In genomic region chr3:71498053-71498452, GRCh38 we compare ENCODE assay signal across 11 cellular contexts.
DNase-seq lines count a peak whose midpoint lies in the region; ATAC-seq and TF ChIP-seq lines count a peak whose summit lies in the region.
"Had no signal": no experiment of that assay in that cellular context is flagged by ENCODE, and none has a peak within 500 bp of the region (broad histone marks: within the 10 kb centered on the region; RNA-seq: fewer than 3 reads in every experiment).

No MANE protein-coding gene starts in this region.

- H3K27ac Mint-ChIP-seq in CD4-positive, CD25-positive, alpha-beta regulatory T cell = peak overlapping the region; percentile 96 to 99 (median 98)
- H3K27ac Mint-ChIP-seq in nephron progenitor cell = peak overlapping the region; percentile 96

- peaks cover 30 to 93% (median 75%) of the 10 kb centered on the region in 4 donors for H3K4me1 Mint-ChIP-seq in CD4-positive, CD25-positive, alpha-beta regulatory T cell
- peaks cover 55% of the 10 kb centered on the region for H3K4me1 Mint-ChIP-seq in nephron progenitor cell
- peaks cover 82% of the 10 kb centered on the region for H3K4me1 Mint-ChIP-seq in activated T-cell treated with anti-CD3 and anti-CD28 coated beads, Interleukin-2, amount 50 U/mL, for 4 hours (ENCODE audit: low read depth)

- H3K27me3 Mint-ChIP-seq in CD4-positive, CD25-positive, alpha-beta regulatory T cell = no peaks in the 10 kb centered on the region
- H3K27me3 Mint-ChIP-seq in nephron progenitor cell (ENCODE audit: low read depth, poor library complexity) = no peaks in the 10 kb centered on the region
- H3K27me3 Mint-ChIP-seq in activated T-cell treated with anti-CD3 and anti-CD28 coated beads, Interleukin-2, amount 50 U/mL, for 4 hours (ENCODE audit: low read depth) = no peaks in the 10 kb centered on the region

- intact Hi-C loops in stomach (cut with DNase I; ENCODE audit: low total_unique reads) = no loop called here

- no peak for ATAC-seq in CD4-positive, CD25-positive, alpha-beta regulatory T cell (ENCODE audit: low read depth in 2 of 2)
- no peak for ATAC-seq in RWPE2 (ENCODE audit: low read depth)
- ATAC-seq in activated T-cell treated with anti-CD3 and anti-CD28 coated beads, Interleukin-2, amount 50 U/mL, for 4 hours = no peak

- H3K27ac ChIP-seq in CD4-positive, CD25-positive, alpha-beta regulatory T cell (ENCODE audit: insufficient read depth, low read length, poor library complexity, severe bottlenecking) = peak overlapping the region; percentile 98
- H3K27ac ChIP-seq in RWPE2 (ENCODE audit: poor library complexity, severe bottlenecking) = peak overlapping the region; percentile 96
- no peak overlapping the region for H3K27ac ChIP-seq in stomach
- no peak overlapping the region for H3K27ac ChIP-seq in Peyer's patch
- H3K27ac ChIP-seq: adrenal gland had no signal

- no peak for TF ChIP-seq EP300 in stomach (IDR thresholded peaks at IDR 0.05)

- H3K36me3 ChIP-seq in CD4-positive, CD25-positive, alpha-beta regulatory T cell (ENCODE audit: control insufficient read depth, insufficient read depth, low read length) = peaks cover 4% of the 10 kb centered on the region
- H3K36me3 ChIP-seq in RWPE2 (ENCODE audit: low read depth) (peaks cover 6% of the 10 kb centered on the region), stomach (peaks cover 0 to 4% (median 3%) of the 10 kb centered on the region in 4 donors), Peyer's patch (peaks cover 0 to 5% (median 0%) of the 10 kb centered on the region in 3 donors)
- H3K36me3 ChIP-seq: adrenal gland had no signal

- no peak for DNase-seq in CD4-positive, CD25-positive, alpha-beta regulatory T cell
- no peak for DNase-seq in RWPE2 (ENCODE audit: low spot score)
- peak; percentile 47 for DNase-seq in globus pallidus (ENCODE audit: low spot score)
- DNase-seq in nephron progenitor cell = no peak
- no peak for DNase-seq in stomach
- no peak for DNase-seq in activated T-cell treated with anti-CD3 and anti-CD28 coated beads, Interleukin-2, amount 50 U/mL, for 4 hours
- DNase-seq in RPMI8226 = no peak
- no peak for DNase-seq in Peyer's patch
- DNase-seq: adrenal gland, NCI-H345, T-helper 9 cell had no signal

- peak overlapping the region; percentile 67 for H3K4me3 ChIP-seq in CD4-positive, CD25-positive, alpha-beta regulatory T cell (ENCODE audit: low read depth, low read length)
- H3K4me3 ChIP-seq in RWPE2 (ENCODE audit: severe bottlenecking) = no peak overlapping the region
- H3K4me3 ChIP-seq in stomach = no peak overlapping the region
- H3K4me3 ChIP-seq in Peyer's patch = no peak overlapping the region
- H3K4me3 ChIP-seq: adrenal gland had no signal

- no peaks in the 10 kb centered on the region for H3K27me3 ChIP-seq in CD4-positive, CD25-positive, alpha-beta regulatory T cell (ENCODE audit: control insufficient read depth, insufficient read depth, low read length)
- H3K27me3 ChIP-seq in RWPE2 (ENCODE audit: insufficient read depth, poor library complexity, severe bottlenecking) = no peaks in the 10 kb centered on the region
- H3K27me3 ChIP-seq in stomach = no peaks in the 10 kb centered on the region
- no peaks in the 10 kb centered on the region for H3K27me3 ChIP-seq in Peyer's patch
- H3K27me3 ChIP-seq: adrenal gland had no signal

- TF ChIP-seq CTCF in RWPE2 (IDR thresholded peaks at IDR 0.05; ENCODE audit: poor library complexity, severe bottlenecking) (no peak), nephron progenitor cell (IDR thresholded peaks at IDR 0.05) (no peak), stomach (IDR thresholded peaks at IDR 0.05) (no peak), Peyer's patch (IDR thresholded peaks at IDR 0.05) (no peak)

- H3K9me3 Mint-ChIP-seq in CD4-positive, CD25-positive, alpha-beta regulatory T cell = peaks cover 4 to 17% (median 7%) of the 10 kb centered on the region in 7 donors
- peaks cover 9% of the 10 kb centered on the region for H3K9me3 Mint-ChIP-seq in nephron progenitor cell
- H3K9me3 Mint-ChIP-seq in activated T-cell treated with anti-CD3 and anti-CD28 coated beads, Interleukin-2, amount 50 U/mL, for 4 hours = no peaks in the 10 kb centered on the region

- peaks cover 82% of the 10 kb centered on the region for H3K4me1 ChIP-seq in CD4-positive, CD25-positive, alpha-beta regulatory T cell (ENCODE audit: control insufficient read depth, insufficient read depth, low read length, poor library complexity, severe bottlenecking)
- H3K4me1 ChIP-seq in RWPE2 (ENCODE audit: insufficient read depth, poor library complexity, severe bottlenecking) = peaks cover 26% of the 10 kb centered on the region
- peaks cover 0 to 31% (median 18%) of the 10 kb centered on the region in 4 donors for H3K4me1 ChIP-seq in stomach
- H3K4me1 ChIP-seq in Peyer's patch = peaks cover 0 to 8% (median 2%) of the 10 kb centered on the region in 4 donors

- 80 to 90% (median 87%) methylated on average over 4 of the region's 4 CpGs for WGBS in stomach, 5 donors

- peaks cover 10 to 14% of the 10 kb centered on the region in 2 experiments for H3K9me3 ChIP-seq in CD4-positive, CD25-positive, alpha-beta regulatory T cell (ENCODE audit: control insufficient read depth in 2 of 2, low read length in 2 of 2)
- H3K9me3 ChIP-seq in RWPE2 (ENCODE audit: severe bottlenecking) (no peaks in the 10 kb centered on the region), stomach (no peaks in the 10 kb centered on the region), Peyer's patch (no peaks in the 10 kb centered on the region)
- H3K9me3 ChIP-seq: adrenal gland had no signal

- H3K36me3 Mint-ChIP-seq in CD4-positive, CD25-positive, alpha-beta regulatory T cell = peaks cover 14% of the 10 kb centered on the region
- peaks cover 40% of the 10 kb centered on the region for H3K36me3 Mint-ChIP-seq in nephron progenitor cell (ENCODE audit: low read depth)
- H3K36me3 Mint-ChIP-seq in activated T-cell treated with anti-CD3 and anti-CD28 coated beads, Interleukin-2, amount 50 U/mL, for 4 hours (ENCODE audit: insufficient read depth) = peaks cover 3% of the 10 kb centered on the region

- TF ChIP-seq POLR2A in stomach (IDR thresholded peaks at IDR 0.05) = no peak
- no peak for TF ChIP-seq POLR2A in Peyer's patch (IDR thresholded peaks at IDR 0.05)

- peak overlapping the region in 3 of 4 donors; percentile 61 to 85 (median 71) for H3K4me3 Mint-ChIP-seq in CD4-positive, CD25-positive, alpha-beta regulatory T cell
- no peak overlapping the region for H3K4me3 Mint-ChIP-seq in nephron progenitor cell
- no peak overlapping the region for H3K4me3 Mint-ChIP-seq in activated T-cell treated with anti-CD3 and anti-CD28 coated beads, Interleukin-2, amount 50 U/mL, for 4 hours

Comparison
In these comparisons a context has a peak if more than half of its experiments do, and no peak if none do; other contexts are left out.
1. H3K27ac ChIP-seq: peak in CD4-positive, CD25-positive, alpha-beta regulatory T cell (single experiment) and RWPE2 (single experiment); none in stomach (0 of 5) and Peyer's patch (0 of 4).
2. H3K4me3 Mint-ChIP-seq: peak in CD4-positive, CD25-positive, alpha-beta regulatory T cell (3 of 4); none in nephron progenitor cell (single experiment) and activated T-cell treated with anti-CD3 and anti-CD28 coated beads, Interleukin-2, amount 50 U/mL, for 4 hours (single experiment).